ENCODE assay signal across 8 cellular contexts in the genomic region with DNA sequence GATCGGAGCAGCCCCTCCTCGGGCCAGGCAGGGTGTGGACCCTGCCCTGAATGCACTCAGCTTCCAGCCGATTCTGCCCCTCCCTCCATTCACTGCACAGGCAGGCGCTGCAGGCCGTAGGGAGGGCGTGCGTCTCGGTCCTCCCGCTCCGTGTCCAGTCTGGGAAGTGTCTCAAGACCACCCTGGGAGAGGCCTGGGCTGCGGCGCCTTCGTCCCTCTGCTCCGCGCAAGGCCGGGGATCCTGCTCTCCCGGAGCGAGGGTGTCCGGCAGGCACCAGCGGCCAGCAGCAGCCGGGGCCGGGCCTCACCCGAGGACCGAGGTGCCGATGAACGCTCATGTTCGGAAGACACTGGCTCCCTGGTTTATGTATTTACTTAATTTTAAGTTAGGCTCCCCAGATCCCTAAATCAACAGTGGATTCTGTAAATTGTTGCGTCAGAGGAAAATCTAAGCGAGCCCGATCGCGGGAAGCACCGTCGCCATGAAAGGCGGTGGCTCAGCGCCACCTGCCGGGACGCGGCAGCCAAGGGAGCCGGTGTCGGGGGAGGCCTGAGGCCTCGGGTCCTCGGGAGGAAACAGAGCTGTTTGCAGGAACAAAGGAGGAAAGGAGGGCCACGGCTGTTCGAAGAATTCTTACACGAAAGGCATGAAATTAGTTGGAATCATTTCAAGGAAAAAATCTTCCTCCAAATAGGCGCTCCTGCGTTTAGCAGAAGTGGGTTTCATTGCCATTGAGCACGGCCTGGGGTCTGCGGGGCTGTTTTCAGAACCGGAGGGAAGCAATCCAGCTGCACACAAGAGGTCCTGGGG.
DNase-seq lines count a peak whose midpoint lies in the region; ATAC-seq and TF ChIP-seq lines count a peak whose summit lies in the region.

No MANE protein-coding gene starts in this region.

- H3K4me3 Mint-ChIP-seq in T-helper 2 cell treated with Interferon-gamma antibody and Interleukin-4, amounts not matched to agents 5 μg/mL and 100 μg/mL, for 36 hours = no peak overlapping the region

- H3K27ac Mint-ChIP-seq in T-helper 2 cell treated with Interferon-gamma antibody and Interleukin-4, amounts not matched to agents 5 μg/mL and 100 μg/mL, for 36 hours = no peak overlapping the region

- H3K27me3 Mint-ChIP-seq in T-helper 2 cell treated with Interferon-gamma antibody and Interleukin-4, amounts not matched to agents 5 μg/mL and 100 μg/mL, for 36 hours (ENCODE audit: low read depth) = no peaks in the 10 kb centered on the region

- DNase-seq in GM03348 (ENCODE audit: low spot score) (peak; percentile 94), NCI-H2029 (lab: John Stamatoyannopoulos, UW) (peak; percentile 44), body of pancreas (peak; percentile 54 to 69 (median 59)), gastrocnemius medialis (peak in 1 of 2 donors; percentile 11)
- DNase-seq in T-helper 2 cell treated with Interferon-gamma antibody and Interleukin-4, amounts not matched to agents 5 μg/mL and 100 μg/mL, for 36 hours (ENCODE audit: low spot score) = no peak
- no peak for DNase-seq in stimulated activated CD4-positive, alpha-beta T cell treated with anti-CD3 and anti-CD28 coated beads, Interleukin-12 subunit alpha, Interleukin-12 subunit beta, amount 100 ng/mL, for 4 hours

- 15% methylated on average over 21 to 46 of the region's 51 CpGs for WGBS in body of pancreas, 2 donors

- H3K27me3 ChIP-seq in body of pancreas = peaks cover 0 to 8% of the 10 kb centered on the region in 2 donors
- peaks cover 7 to 19% (median 9%) of the 10 kb centered on the region in 3 donors for H3K27me3 ChIP-seq in gastrocnemius medialis

- in situ Hi-C loops in gastrocnemius medialis (cut with MboI; ENCODE audit: low sequenced_read_pairs in 4 of 4) = no loop called here

- H3K4me1 ChIP-seq in body of pancreas = peaks cover 5% of the 10 kb centered on the region
- no peaks in the 10 kb centered on the region for H3K4me1 ChIP-seq in gastrocnemius medialis

- no peaks in the 10 kb centered on the region for H3K36me3 ChIP-seq in body of pancreas (replicated peaks in 1 of 2; ENCODE audit: insufficient read depth in 1 of 2, low read depth in 2 of 2)
- H3K36me3 ChIP-seq in gastrocnemius medialis = no peaks in the 10 kb centered on the region

- H3K4me1 Mint-ChIP-seq in T-helper 2 cell treated with Interferon-gamma antibody and Interleukin-4, amounts not matched to agents 5 μg/mL and 100 μg/mL, for 36 hours (ENCODE audit: low read depth) = no peaks in the 10 kb centered on the region

- TF ChIP-seq POLR2A in body of pancreas (IDR thresholded peaks at IDR 0.05) (no peak), gastrocnemius medialis (IDR thresholded peaks at IDR 0.05) (no peak)

- H3K27ac ChIP-seq in body of pancreas (no peak overlapping the region), gastrocnemius medialis (no peak overlapping the region)

- no peaks in the 10 kb centered on the region for H3K9me3 Mint-ChIP-seq in T-helper 2 cell treated with Interferon-gamma antibody and Interleukin-4, amounts not matched to agents 5 μg/mL and 100 μg/mL, for 36 hours

- H3K36me3 Mint-ChIP-seq in T-helper 2 cell treated with Interferon-gamma antibody and Interleukin-4, amounts not matched to agents 5 μg/mL and 100 μg/mL, for 36 hours (ENCODE audit: low read depth) = peaks cover 2% of the 10 kb centered on the region

- H3K4me3 ChIP-seq in body of pancreas (no peak overlapping the region), iPS-18c (ENCODE audit: insufficient read depth, low read depth, low read length) (peak overlapping the region; percentile 41), gastrocnemius medialis (peak overlapping the region; percentile 31 to 42 (median 38))

- intact Hi-C loops in body of pancreas (cut with DNase I) = no loop called here
- intact Hi-C loops in gastrocnemius medialis (cut with DNase I; ENCODE audit: low total_unique reads) = no loop called here

- H3K9me3 ChIP-seq in body of pancreas (no peaks in the 10 kb centered on the region), iPS-18c (ENCODE audit: control insufficient read depth, insufficient read depth, low read length) (no peaks in the 10 kb centered on the region), gastrocnemius medialis (no peaks in the 10 kb centered on the region)

- peak; percentile 59 to 79 (median 72) for TF ChIP-seq CTCF in body of pancreas (IDR thresholded peaks at IDR 0.05)
- TF ChIP-seq CTCF in gastrocnemius medialis (IDR thresholded peaks at IDR 0.05 in 4 of 5, conservative IDR thresholded peaks at IDR 0.05 in 1 of 5) = peak; percentile 33 to 73 (median 45)

- ATAC-seq in body of pancreas (peak; percentile 81), gastrocnemius medialis (no peak), HG03520 (IDR thresholded peaks at IDR 0.05; ENCODE audit: unreplicated experiment) (no peak)

Comparison
In these comparisons a context has a peak if more than half of its experiments do, and no peak if none do; other contexts are left out.
1. DNase-seq: peak in GM03348 (single experiment), NCI-H2029 (single experiment) and body of pancreas (4 of 4); none in T-helper 2 cell treated with Interferon-gamma antibody and Interleukin-4, amounts not matched to agents 5 μg/mL and 100 μg/mL, for 36 hours (single experiment) and stimulated activated CD4-positive, alpha-beta T cell treated with anti-CD3 and anti-CD28 coated beads, Interleukin-12 subunit alpha, Interleukin-12 subunit beta, amount 100 ng/mL, for 4 hours (single experiment).
2. H3K4me3 ChIP-seq: peak in iPS-18c (single experiment) and gastrocnemius medialis (4 of 4); none in body of pancreas (0 of 2).